ENCODE assay signal across 17 cellular contexts in genomic region chr9:78813602-78814180, GRCh38.
DNase-seq lines count a peak whose midpoint lies in the region; ATAC-seq, FAIRE-seq and TF ChIP-seq lines count a peak whose summit lies in the region.
"Had no signal": no experiment of that assay in that cellular context is flagged by ENCODE, and none has a peak within 500 bp of the region (broad histone marks: within the 10 kb centered on the region; RNA-seq: fewer than 3 reads in every experiment).

No MANE protein-coding gene starts in this region.

- H3K36me3 ChIP-seq in HepG2 (replicated peaks in 1 of 2; ENCODE audit: control insufficient read depth in 1 of 2, insufficient read depth in 2 of 2, low read length in 2 of 2) (no peaks in the 10 kb centered on the region), right lobe of liver (no peaks in the 10 kb centered on the region), neural cell (ENCODE audit: insufficient read depth, low read length) (no peaks in the 10 kb centered on the region), hepatocyte (replicated peaks; ENCODE audit: insufficient read depth, low read depth) (no peaks in the 10 kb centered on the region)

- H3K27ac ChIP-seq in HepG2 (ENCODE audit: extremely low read length, insufficient read depth, low read length) (no peak overlapping the region), right lobe of liver (no peak overlapping the region), neural cell (ENCODE audit: low read length) (peak overlapping the region; percentile 50), hepatocyte (no peak overlapping the region)
- H3K27ac ChIP-seq: GM23248 had no signal

- in situ Hi-C loops in HepG2 (cut with HindIII; ENCODE audit: extremely low pct_ligation_motif_present, low pct_unique_long_range_greater_than_20kb), result no loop called here

- TF ChIP-seq RAD21 in HepG2 (CRISPR knock-in tag; IDR thresholded peaks at IDR 0.05) (no peak), neural cell (conservative IDR thresholded peaks at IDR 0.05) (no peak)

- no peak for FAIRE-seq in HepG2 (lab: Jason Lieb, UNC)
- FAIRE-seq: GM12892, H1 had no signal

- H2AFZ ChIP-seq in HepG2 (ENCODE audit: low read length) (no peak overlapping the region), neural cell (ENCODE audit: low read depth, low read length) (no peak overlapping the region), hepatocyte (no peak overlapping the region)
- H2AFZ ChIP-seq: GM23248 had no signal

- ATAC-seq in HepG2 (no peak; the same call in 2 of the 3 replicates), right lobe of liver (no peak)

- POLR2A ChIA-PET in HepG2 (lab: Yijun Ruan, JAX), result no interaction called here

- TF ChIP-seq POLR2A in HepG2 (IDR thresholded peaks at IDR 0.05; ENCODE audit: insufficient read depth in 1 of 2, low read depth in 2 of 2, low read length in 2 of 2), result no peak
- no peak for TF ChIP-seq POLR2A in right lobe of liver (IDR thresholded peaks at IDR 0.05)

- 42% methylated on average over 15 of the region's 15 CpGs for WGBS in HepG2 (ENCODE audit: low lambda C conversion rate)
- WGBS in right lobe of liver (ENCODE audit: insufficient coverage, low coverage, low lambda C conversion rate, missing lambda C conversion rate), result 75% methylated on average over 15 of the region's 15 CpGs
- 90% methylated on average over 15 of the region's 15 CpGs for WGBS in hepatocyte (ENCODE audit: low lambda C conversion rate, missing lambda C conversion rate)

- H3K9ac ChIP-seq in HepG2 (ENCODE audit: insufficient read depth, low read depth, low read length) (no peak overlapping the region), neural cell (ENCODE audit: low read length) (no peak overlapping the region)
- H3K9ac ChIP-seq: GM23248 had no signal

- no peak overlapping the region for H3K4me3 ChIP-seq in HepG2 (replicated peaks in 1 of 3; ENCODE audit: insufficient read depth in 1 of 3, low read depth in 2 of 3, low read length in 3 of 3)
- H3K4me3 ChIP-seq in right lobe of liver, result no peak overlapping the region
- H3K4me3 ChIP-seq in neural cell (ENCODE audit: low read length), result no peak overlapping the region
- H3K4me3 ChIP-seq in hepatocyte, result no peak overlapping the region
- H3K4me3 ChIP-seq: GM23248 had no signal

- no peaks in the 10 kb centered on the region for H4K20me1 ChIP-seq in HepG2 (ENCODE audit: insufficient read depth, low read length)
- H4K20me1 ChIP-seq in neural cell (ENCODE audit: insufficient read depth), result no peaks in the 10 kb centered on the region
- H4K20me1 ChIP-seq in hepatocyte (ENCODE audit: insufficient read depth, poor library complexity, severe bottlenecking), result no peaks in the 10 kb centered on the region

- CTCF ChIA-PET in HepG2 (lab: Yijun Ruan, JAX; ENCODE audit: low intra/inter-chr PET ratio, low total read pairs), result no interaction called here

- peak; percentile 8 for DNase-seq in HepG2 (ENCODE audit: low spot score)
- no peak for DNase-seq in right lobe of liver
- peak; percentile 45 for DNase-seq in NCI-H2227 treated with DMSO at 0.1 percent for 48 hours (lab: John Stamatoyannopoulos, UW)
- DNase-seq in HUDEP-2 (lab: John Stamatoyannopoulos, UW; ENCODE audit: unreplicated experiment in 76 of 76), result no peak
- DNase-seq in hepatocyte (ENCODE audit: low spot score), result no peak
- DNase-seq: C1 segment of cervical spinal cord; Calu3; CD4-positive, alpha-beta memory T cell; COR-L47; DMS53; DMS79 treated with DMSO at 0.1 percent for 48 hours; GM23248; H7; HCEC 1CT had no signal

- H3K27me3 ChIP-seq in HepG2 (ENCODE audit: control insufficient read depth in 1 of 2, insufficient read depth in 2 of 2, low read length in 2 of 2), result no peaks in the 10 kb centered on the region
- no peaks in the 10 kb centered on the region for H3K27me3 ChIP-seq in right lobe of liver
- no peaks in the 10 kb centered on the region for H3K27me3 ChIP-seq in neural cell (ENCODE audit: insufficient read depth, low read depth, low read length)
- no peaks in the 10 kb centered on the region for H3K27me3 ChIP-seq in hepatocyte

- H3K9me2 ChIP-seq in neural cell (ENCODE audit: insufficient read depth, low read length) (no peaks in the 10 kb centered on the region), hepatocyte (replicated peaks; ENCODE audit: insufficient read depth) (no peaks in the 10 kb centered on the region)

- H3K4me2 ChIP-seq in HepG2 (ENCODE audit: low read depth, low read length) (no peak overlapping the region), neural cell (ENCODE audit: low read length) (no peak overlapping the region), hepatocyte (no peak overlapping the region)

- intact Hi-C loops in HepG2 (cut with micrococcal nuclease; ENCODE audit: unreplicated experiment) (no loop called here), right lobe of liver (cut with DNase I) (no loop called here)

- TF ChIP-seq CTCF in HepG2 (CRISPR knock-in tag; IDR thresholded peaks at IDR 0.05) (no peak), right lobe of liver (IDR thresholded peaks at IDR 0.05) (no peak), neural cell (IDR thresholded peaks at IDR 0.05; ENCODE audit: poor library complexity, severe bottlenecking) (no peak), hepatocyte (IDR thresholded peaks at IDR 0.05; ENCODE audit: poor library complexity) (no peak)

- H3K79me2 ChIP-seq in HepG2 (ENCODE audit: insufficient read depth, low read length) (no peaks in the 10 kb centered on the region), neural cell (replicated peaks; ENCODE audit: insufficient read depth, low read length) (no peaks in the 10 kb centered on the region), hepatocyte (no peaks in the 10 kb centered on the region)

- H3K4me1 ChIP-seq in HepG2 (ENCODE audit: insufficient read depth, low read length), result no peaks in the 10 kb centered on the region
- no peaks in the 10 kb centered on the region for H3K4me1 ChIP-seq in right lobe of liver
- no peaks in the 10 kb centered on the region for H3K4me1 ChIP-seq in hepatocyte (ENCODE audit: insufficient read depth)

- H3F3A ChIP-seq in neural cell (ENCODE audit: insufficient read depth, low read length, poor library complexity, severe bottlenecking), result no peaks in the 10 kb centered on the region

- no TSS peak for BruUV-seq in HepG2 (replicated peaks; lab: Mats Ljungman, UMichigan)

- TF ChIP-seq EP300 in HepG2 (IDR thresholded peaks at IDR 0.05; ENCODE audit: low read depth in 2 of 2, low read length in 2 of 2) (no peak), HepG2 (CRISPR knock-in tag; IDR thresholded peaks at IDR 0.05; ENCODE audit: borderline replicate concordance) (no peak), neural cell (conservative IDR thresholded peaks at IDR 0.05; ENCODE audit: poor library complexity, severe bottlenecking) (no peak)

- H3K9me3 ChIP-seq in HepG2 (ENCODE audit: low read length) (no peaks in the 10 kb centered on the region), right lobe of liver (no peaks in the 10 kb centered on the region), neural cell (ENCODE audit: low read length) (no peaks in the 10 kb centered on the region), hepatocyte (ENCODE audit: low read depth) (no peaks in the 10 kb centered on the region)

TF ChIP-seq in HepG2, 621 proteins besides CTCF, POLR2A, EP300 and RAD21 (continues in another document):
- TF ChIP-seq SOX13 (IDR thresholded peaks at IDR 0.05) (peak; percentile 53; the same call in 1 of the 2 replicates), SOX13 (CRISPR knock-in tag; conservative IDR thresholded peaks at IDR 0.05 in 1 of 2, IDR thresholded peaks at IDR 0.05 in 1 of 2) (peak in 1 of 2 experiments; percentile 83; a peak in 2 of 4 replicates), SOX5 (CRISPR knock-in tag; IDR thresholded peaks at IDR 0.05; ENCODE audit: borderline replicate concordance) (peak; percentile 51), NR3C1 (CRISPR knock-in tag; IDR thresholded peaks at IDR 0.05) (no peak), ZNF362 (CRISPR knock-in tag; IDR thresholded peaks at IDR 0.05; ENCODE audit: borderline replicate concordance) (peak; percentile 21; the same call in 1 of the 2 replicates), NR2F6 (IDR thresholded peaks at IDR 0.05) (peak; percentile 92), NR2F6 (CRISPR knock-in tag; IDR thresholded peaks at IDR 0.05) (peak; percentile 60; the same call in 1 of the 2 replicates)

TF ChIP-seq in neural cell, 6 proteins besides CTCF, POLR2A, EP300 and RAD21:
- TF ChIP-seq TAF1 (IDR thresholded peaks at IDR 0.05; ENCODE audit: low read depth), result no peak
- no peak for TF ChIP-seq MXI1 (conservative IDR thresholded peaks at IDR 0.05; ENCODE audit: poor library complexity, severe bottlenecking)
- TF ChIP-seq, protein P1, sequence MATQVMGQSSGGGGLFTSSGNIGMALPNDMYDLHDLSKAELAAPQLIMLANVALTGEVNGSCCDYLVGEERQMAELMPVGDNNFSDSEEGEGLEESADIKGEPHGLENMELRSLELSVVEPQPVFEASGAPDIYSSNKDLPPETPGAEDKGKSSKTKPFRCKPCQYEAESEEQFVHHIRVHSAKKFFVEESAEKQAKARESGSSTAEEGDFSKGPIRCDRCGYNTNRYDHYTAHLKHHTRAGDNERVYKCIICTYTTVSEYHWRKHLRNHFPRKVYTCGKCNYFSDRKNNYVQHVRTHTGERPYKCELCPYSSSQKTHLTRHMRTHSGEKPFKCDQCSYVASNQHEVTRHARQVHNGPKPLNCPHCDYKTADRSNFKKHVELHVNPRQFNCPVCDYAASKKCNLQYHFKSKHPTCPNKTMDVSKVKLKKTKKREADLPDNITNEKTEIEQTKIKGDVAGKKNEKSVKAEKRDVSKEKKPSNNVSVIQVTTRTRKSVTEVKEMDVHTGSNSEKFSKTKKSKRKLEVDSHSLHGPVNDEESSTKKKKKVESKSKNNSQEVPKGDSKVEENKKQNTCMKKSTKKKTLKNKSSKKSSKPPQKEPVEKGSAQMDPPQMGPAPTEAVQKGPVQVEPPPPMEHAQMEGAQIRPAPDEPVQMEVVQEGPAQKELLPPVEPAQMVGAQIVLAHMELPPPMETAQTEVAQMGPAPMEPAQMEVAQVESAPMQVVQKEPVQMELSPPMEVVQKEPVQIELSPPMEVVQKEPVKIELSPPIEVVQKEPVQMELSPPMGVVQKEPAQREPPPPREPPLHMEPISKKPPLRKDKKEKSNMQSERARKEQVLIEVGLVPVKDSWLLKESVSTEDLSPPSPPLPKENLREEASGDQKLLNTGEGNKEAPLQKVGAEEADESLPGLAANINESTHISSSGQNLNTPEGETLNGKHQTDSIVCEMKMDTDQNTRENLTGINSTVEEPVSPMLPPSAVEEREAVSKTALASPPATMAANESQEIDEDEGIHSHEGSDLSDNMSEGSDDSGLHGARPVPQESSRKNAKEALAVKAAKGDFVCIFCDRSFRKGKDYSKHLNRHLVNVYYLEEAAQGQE (IDR thresholded peaks at IDR 0.05; ENCODE audit: borderline replicate concordance), result no peak
- TF ChIP-seq POLR2AphosphoS5 (IDR thresholded peaks at IDR 0.05), result no peak
- TF ChIP-seq EZH2 (IDR thresholded peaks at IDR 0.05; ENCODE audit: borderline replicate concordance, insufficient read depth, low read length, poor library complexity, severe bottlenecking), result no peak
- TF ChIP-seq SMC3 (conservative IDR thresholded peaks at IDR 0.05; ENCODE audit: poor library complexity), result no peak

Comparison
In these comparisons a context has a peak if more than half of its experiments do, and no peak if none do; other contexts are left out.
1. DNase-seq: peak in HepG2 (single experiment) and NCI-H2227 treated with DMSO at 0.1 percent for 48 hours (single experiment); none in right lobe of liver (0 of 3), HUDEP-2 (0 of 76) and hepatocyte (single experiment).